ENCODE assay signal across 1 cellular context in the genomic region with DNA sequence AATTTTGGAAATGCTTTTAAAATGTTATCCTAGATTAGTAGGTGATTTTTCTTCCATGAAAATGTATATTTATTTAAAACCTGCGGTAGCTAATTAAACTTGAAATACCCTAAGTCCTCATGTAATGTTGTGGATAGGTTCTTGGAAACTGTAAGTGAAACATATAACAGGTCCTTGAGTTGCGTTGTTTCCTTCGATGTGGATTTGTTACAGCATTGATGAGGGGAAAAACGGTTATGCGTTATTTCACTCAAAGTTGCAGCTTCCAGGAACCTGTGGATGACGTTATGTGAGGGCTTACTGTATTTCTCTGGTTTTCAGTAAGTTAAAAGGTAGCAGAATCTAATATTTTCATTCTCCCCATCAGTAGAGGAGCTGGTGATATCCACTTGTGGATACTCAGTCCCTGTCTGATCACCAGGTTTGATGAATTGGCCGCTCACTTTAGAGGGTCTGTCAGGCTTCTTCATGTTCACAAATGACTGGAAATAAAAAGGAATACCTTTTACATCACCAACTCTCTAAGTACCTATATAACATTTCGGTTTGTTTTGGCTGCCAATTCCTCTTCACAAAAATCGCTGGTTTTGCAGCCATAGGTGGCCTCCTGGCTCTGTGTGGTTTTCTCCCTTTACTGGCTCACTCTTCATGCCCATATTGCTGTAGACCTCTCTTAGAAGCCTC.
TF ChIP-seq lines count a peak whose summit lies in the region.

No MANE protein-coding gene starts in this region.

TF ChIP-seq in GM23338, 12 proteins besides CTCF, POLR2A, EP300 and RAD21 (continued from another document):
- TF ChIP-seq, protein P1, sequence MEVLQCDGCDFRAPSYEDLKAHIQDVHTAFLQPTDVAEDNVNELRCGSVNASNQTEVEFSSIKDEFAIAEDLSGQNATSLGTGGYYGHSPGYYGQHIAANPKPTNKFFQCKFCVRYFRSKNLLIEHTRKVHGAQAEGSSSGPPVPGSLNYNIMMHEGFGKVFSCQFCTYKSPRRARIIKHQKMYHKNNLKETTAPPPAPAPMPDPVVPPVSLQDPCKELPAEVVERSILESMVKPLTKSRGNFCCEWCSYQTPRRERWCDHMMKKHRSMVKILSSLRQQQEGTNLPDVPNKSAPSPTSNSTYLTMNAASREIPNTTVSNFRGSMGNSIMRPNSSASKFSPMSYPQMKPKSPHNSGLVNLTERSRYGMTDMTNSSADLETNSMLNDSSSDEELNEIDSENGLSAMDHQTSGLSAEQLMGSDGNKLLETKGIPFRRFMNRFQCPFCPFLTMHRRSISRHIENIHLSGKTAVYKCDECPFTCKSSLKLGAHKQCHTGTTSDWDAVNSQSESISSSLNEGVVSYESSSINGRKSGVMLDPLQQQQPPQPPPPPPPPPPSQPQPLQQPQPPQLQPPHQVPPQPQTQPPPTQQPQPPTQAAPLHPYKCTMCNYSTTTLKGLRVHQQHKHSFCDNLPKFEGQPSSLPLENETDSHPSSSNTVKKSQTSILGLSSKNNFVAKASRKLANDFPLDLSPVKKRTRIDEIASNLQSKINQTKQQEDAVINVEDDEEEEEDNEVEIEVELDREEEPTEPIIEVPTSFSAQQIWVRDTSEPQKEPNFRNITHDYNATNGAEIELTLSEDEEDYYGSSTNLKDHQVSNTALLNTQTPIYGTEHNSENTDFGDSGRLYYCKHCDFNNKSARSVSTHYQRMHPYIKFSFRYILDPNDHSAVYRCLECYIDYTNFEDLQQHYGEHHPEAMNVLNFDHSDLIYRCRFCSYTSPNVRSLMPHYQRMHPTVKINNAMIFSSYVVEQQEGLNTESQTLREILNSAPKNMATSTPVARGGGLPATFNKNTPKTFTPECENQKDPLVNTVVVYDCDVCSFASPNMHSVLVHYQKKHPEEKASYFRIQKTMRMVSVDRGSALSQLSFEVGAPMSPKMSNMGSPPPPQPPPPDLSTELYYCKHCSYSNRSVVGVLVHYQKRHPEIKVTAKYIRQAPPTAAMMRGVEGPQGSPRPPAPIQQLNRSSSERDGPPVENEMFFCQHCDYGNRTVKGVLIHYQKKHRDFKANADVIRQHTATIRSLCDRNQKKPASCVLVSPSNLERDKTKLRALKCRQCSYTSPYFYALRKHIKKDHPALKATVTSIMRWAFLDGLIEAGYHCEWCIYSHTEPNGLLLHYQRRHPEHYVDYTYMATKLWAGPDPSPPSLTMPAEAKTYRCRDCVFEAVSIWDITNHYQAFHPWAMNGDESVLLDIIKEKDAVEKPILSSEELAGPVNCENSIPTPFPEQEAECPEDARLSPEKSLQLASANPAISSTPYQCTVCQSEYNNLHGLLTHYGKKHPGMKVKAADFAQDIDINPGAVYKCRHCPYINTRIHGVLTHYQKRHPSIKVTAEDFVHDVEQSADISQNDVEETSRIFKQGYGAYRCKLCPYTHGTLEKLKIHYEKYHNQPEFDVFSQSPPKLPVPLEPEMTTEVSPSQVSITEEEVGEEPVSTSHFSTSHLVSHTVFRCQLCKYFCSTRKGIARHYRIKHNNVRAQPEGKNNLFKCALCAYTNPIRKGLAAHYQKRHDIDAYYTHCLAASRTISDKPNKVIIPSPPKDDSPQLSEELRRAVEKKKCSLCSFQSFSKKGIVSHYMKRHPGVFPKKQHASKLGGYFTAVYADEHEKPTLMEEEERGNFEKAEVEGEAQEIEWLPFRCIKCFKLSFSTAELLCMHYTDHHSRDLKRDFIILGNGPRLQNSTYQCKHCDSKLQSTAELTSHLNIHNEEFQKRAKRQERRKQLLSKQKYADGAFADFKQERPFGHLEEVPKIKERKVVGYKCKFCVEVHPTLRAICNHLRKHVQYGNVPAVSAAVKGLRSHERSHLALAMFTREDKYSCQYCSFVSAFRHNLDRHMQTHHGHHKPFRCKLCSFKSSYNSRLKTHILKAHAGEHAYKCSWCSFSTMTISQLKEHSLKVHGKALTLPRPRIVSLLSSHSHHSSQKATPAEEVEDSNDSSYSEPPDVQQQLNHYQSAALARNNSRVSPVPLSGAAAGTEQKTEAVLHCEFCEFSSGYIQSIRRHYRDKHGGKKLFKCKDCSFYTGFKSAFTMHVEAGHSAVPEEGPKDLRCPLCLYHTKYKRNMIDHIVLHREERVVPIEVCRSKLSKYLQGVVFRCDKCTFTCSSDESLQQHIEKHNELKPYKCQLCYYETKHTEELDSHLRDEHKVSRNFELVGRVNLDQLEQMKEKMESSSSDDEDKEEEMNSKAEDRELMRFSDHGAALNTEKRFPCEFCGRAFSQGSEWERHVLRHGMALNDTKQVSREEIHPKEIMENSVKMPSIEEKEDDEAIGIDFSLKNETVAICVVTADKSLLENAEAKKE (CRISPR knock-in tag; IDR thresholded peaks at IDR 0.05) = no peak
- no peak for TF ChIP-seq EZH2 (IDR thresholded peaks at IDR 0.05; ENCODE audit: low read depth, unreplicated experiment)
- TF ChIP-seq, protein P2, sequence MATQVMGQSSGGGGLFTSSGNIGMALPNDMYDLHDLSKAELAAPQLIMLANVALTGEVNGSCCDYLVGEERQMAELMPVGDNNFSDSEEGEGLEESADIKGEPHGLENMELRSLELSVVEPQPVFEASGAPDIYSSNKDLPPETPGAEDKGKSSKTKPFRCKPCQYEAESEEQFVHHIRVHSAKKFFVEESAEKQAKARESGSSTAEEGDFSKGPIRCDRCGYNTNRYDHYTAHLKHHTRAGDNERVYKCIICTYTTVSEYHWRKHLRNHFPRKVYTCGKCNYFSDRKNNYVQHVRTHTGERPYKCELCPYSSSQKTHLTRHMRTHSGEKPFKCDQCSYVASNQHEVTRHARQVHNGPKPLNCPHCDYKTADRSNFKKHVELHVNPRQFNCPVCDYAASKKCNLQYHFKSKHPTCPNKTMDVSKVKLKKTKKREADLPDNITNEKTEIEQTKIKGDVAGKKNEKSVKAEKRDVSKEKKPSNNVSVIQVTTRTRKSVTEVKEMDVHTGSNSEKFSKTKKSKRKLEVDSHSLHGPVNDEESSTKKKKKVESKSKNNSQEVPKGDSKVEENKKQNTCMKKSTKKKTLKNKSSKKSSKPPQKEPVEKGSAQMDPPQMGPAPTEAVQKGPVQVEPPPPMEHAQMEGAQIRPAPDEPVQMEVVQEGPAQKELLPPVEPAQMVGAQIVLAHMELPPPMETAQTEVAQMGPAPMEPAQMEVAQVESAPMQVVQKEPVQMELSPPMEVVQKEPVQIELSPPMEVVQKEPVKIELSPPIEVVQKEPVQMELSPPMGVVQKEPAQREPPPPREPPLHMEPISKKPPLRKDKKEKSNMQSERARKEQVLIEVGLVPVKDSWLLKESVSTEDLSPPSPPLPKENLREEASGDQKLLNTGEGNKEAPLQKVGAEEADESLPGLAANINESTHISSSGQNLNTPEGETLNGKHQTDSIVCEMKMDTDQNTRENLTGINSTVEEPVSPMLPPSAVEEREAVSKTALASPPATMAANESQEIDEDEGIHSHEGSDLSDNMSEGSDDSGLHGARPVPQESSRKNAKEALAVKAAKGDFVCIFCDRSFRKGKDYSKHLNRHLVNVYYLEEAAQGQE (IDR thresholded peaks at IDR 0.05; ENCODE audit: unreplicated experiment) = no peak
